ENCODE assay signal across 9 cellular contexts in genomic region chr4:792729-793108, GRCh38. TPM values are rescaled to one million over a fixed set of nuclear protein-coding genes. Genes with fewer than 3 reads are reported as not detected.
DNase-seq lines count a peak whose midpoint lies in the region; ATAC-seq and TF ChIP-seq lines count a peak whose summit lies in the region.
"Had no signal": no experiment of that assay in that cellular context is flagged by ENCODE, and none has a peak within 500 bp of the region (broad histone marks: within the 10 kb centered on the region; RNA-seq: fewer than 3 reads in every experiment).

No MANE protein-coding gene starts in this region.

- CTCF ChIA-PET in activated CD8-positive, alpha-beta memory T cell treated with anti-CD3 and anti-CD28 coated beads, Interleukin-2, amount 10 ng/mL, durations not matched to agents 7 days and 5 days (lab: Charles Lee) = interaction anchor here (1.0 to 3.1 kb wide), 3 partner anchors 8 to 50 kb away, joined by 3 to 11 read pairs (median 7); no protein-coding TSS in a partner anchor

- intact Hi-C loops in heart right ventricle (cut with DNase I) = no loop called here

- ATAC-seq in activated CD8-positive, alpha-beta memory T cell treated with anti-CD3 and anti-CD28 coated beads, Interleukin-2, amount 10 ng/mL, durations not matched to agents 7 days and 5 days = peak; percentile 20
- ATAC-seq in HG02588 (IDR thresholded peaks at IDR 0.05; ENCODE audit: unreplicated experiment) = no peak
- ATAC-seq in HG03108 (IDR thresholded peaks at IDR 0.05; ENCODE audit: unreplicated experiment) = no peak
- ATAC-seq in heart right ventricle = no peak

- DNase-seq in activated CD8-positive, alpha-beta memory T cell treated with anti-CD3 and anti-CD28 coated beads, Interleukin-2, amount 10 ng/mL, durations not matched to agents 7 days and 5 days = peak; percentile 75
- no peak for DNase-seq in activated CD8-positive, alpha-beta memory T cell treated with anti-CD3 and anti-CD28 coated beads, Interleukin-2, amount 50 U/mL, for 4 hours
- DNase-seq in T-helper 2 cell treated with Interferon-gamma antibody and Interleukin-4, amounts not matched to agents 5 μg/mL and 100 μg/mL, for 36 hours (ENCODE audit: low spot score) = no peak
- DNase-seq in effector memory CD4-positive, alpha-beta T cell = peak in 1 of 3 donors; percentile 12
- peak; percentile 20 for DNase-seq in stimulated activated naive CD4-positive, alpha-beta T cell treated with Interleukin-2 at 50 U/mL for 16 hours (lab: John Stamatoyannopoulos, UW)
- no peak for DNase-seq in heart right ventricle

- H3K27ac ChIP-seq in effector memory CD4-positive, alpha-beta T cell (ENCODE audit: insufficient read depth, low read length, poor library complexity, severe bottlenecking) = no peak overlapping the region
- H3K27ac ChIP-seq in heart right ventricle = no peak overlapping the region
- H3K27ac ChIP-seq: transverse colon had no signal

- H3K27me3 Mint-ChIP-seq in activated CD8-positive, alpha-beta memory T cell treated with anti-CD3 and anti-CD28 coated beads, Interleukin-2, amount 10 ng/mL, durations not matched to agents 7 days and 5 days = peaks cover 45% of the 10 kb centered on the region
- peaks cover 43% of the 10 kb centered on the region for H3K27me3 Mint-ChIP-seq in T-helper 2 cell treated with Interferon-gamma antibody and Interleukin-4, amounts not matched to agents 5 μg/mL and 100 μg/mL, for 36 hours (ENCODE audit: low read depth)

- no peaks in the 10 kb centered on the region for H3K9me3 Mint-ChIP-seq in activated CD8-positive, alpha-beta memory T cell treated with anti-CD3 and anti-CD28 coated beads, Interleukin-2, amount 10 ng/mL, durations not matched to agents 7 days and 5 days (ENCODE audit: low read depth)
- H3K9me3 Mint-ChIP-seq in T-helper 2 cell treated with Interferon-gamma antibody and Interleukin-4, amounts not matched to agents 5 μg/mL and 100 μg/mL, for 36 hours = no peaks in the 10 kb centered on the region

- H3K4me1 Mint-ChIP-seq in activated CD8-positive, alpha-beta memory T cell treated with anti-CD3 and anti-CD28 coated beads, Interleukin-2, amount 10 ng/mL, durations not matched to agents 7 days and 5 days = peaks cover 25% of the 10 kb centered on the region
- peaks cover 9% of the 10 kb centered on the region for H3K4me1 Mint-ChIP-seq in T-helper 2 cell treated with Interferon-gamma antibody and Interleukin-4, amounts not matched to agents 5 μg/mL and 100 μg/mL, for 36 hours (ENCODE audit: low read depth)

- peak overlapping the region; percentile 52 for H3K4me3 Mint-ChIP-seq in activated CD8-positive, alpha-beta memory T cell treated with anti-CD3 and anti-CD28 coated beads, Interleukin-2, amount 10 ng/mL, durations not matched to agents 7 days and 5 days
- H3K4me3 Mint-ChIP-seq in T-helper 2 cell treated with Interferon-gamma antibody and Interleukin-4, amounts not matched to agents 5 μg/mL and 100 μg/mL, for 36 hours = peak overlapping the region; percentile 72

- no peaks in the 10 kb centered on the region for H3K36me3 Mint-ChIP-seq in activated CD8-positive, alpha-beta memory T cell treated with anti-CD3 and anti-CD28 coated beads, Interleukin-2, amount 10 ng/mL, durations not matched to agents 7 days and 5 days
- no peaks in the 10 kb centered on the region for H3K36me3 Mint-ChIP-seq in T-helper 2 cell treated with Interferon-gamma antibody and Interleukin-4, amounts not matched to agents 5 μg/mL and 100 μg/mL, for 36 hours (ENCODE audit: low read depth)

- peak overlapping the region; percentile 54 for H3K4me3 ChIP-seq in effector memory CD4-positive, alpha-beta T cell (ENCODE audit: insufficient read depth, low read depth, low read length, poor library complexity, severe bottlenecking)
- H3K4me3 ChIP-seq in heart right ventricle = peak overlapping the region in 1 of 10 donors; percentile 24

- no peaks in the 10 kb centered on the region for H3K9me3 ChIP-seq in effector memory CD4-positive, alpha-beta T cell (ENCODE audit: control insufficient read depth, low read length)
- H3K9me3 ChIP-seq in heart right ventricle = no peaks in the 10 kb centered on the region
- H3K9me3 ChIP-seq: transverse colon had no signal

- H3K4me1 ChIP-seq in effector memory CD4-positive, alpha-beta T cell (ENCODE audit: control insufficient read depth, insufficient read depth, low read length, poor library complexity, severe bottlenecking) = peaks cover 24% of the 10 kb centered on the region
- H3K4me1 ChIP-seq in heart right ventricle = peaks cover 0 to 29% (median 14%) of the 10 kb centered on the region in 9 donors

- TF ChIP-seq CTCF in heart right ventricle (IDR thresholded peaks at IDR 0.05) = no peak

- 62 to 67% methylated on average over 15 of the region's 15 CpGs for WGBS in heart right ventricle, 2 donors

- peaks cover 18% of the 10 kb centered on the region for H3K27me3 ChIP-seq in effector memory CD4-positive, alpha-beta T cell (replicated peaks; ENCODE audit: control insufficient read depth, insufficient read depth, low read length, poor library complexity, severe bottlenecking)
- H3K27me3 ChIP-seq in heart right ventricle = peaks cover 43 to 86% (median 71%) of the 10 kb centered on the region in 7 donors

- peak overlapping the region; percentile 6 for H3K27ac Mint-ChIP-seq in activated CD8-positive, alpha-beta memory T cell treated with anti-CD3 and anti-CD28 coated beads, Interleukin-2, amount 10 ng/mL, durations not matched to agents 7 days and 5 days
- peak overlapping the region; percentile 68 for H3K27ac Mint-ChIP-seq in T-helper 2 cell treated with Interferon-gamma antibody and Interleukin-4, amounts not matched to agents 5 μg/mL and 100 μg/mL, for 36 hours

- no peaks in the 10 kb centered on the region for H3K36me3 ChIP-seq in effector memory CD4-positive, alpha-beta T cell (ENCODE audit: control insufficient read depth, insufficient read depth, low read length)
- H3K36me3 ChIP-seq in heart right ventricle = no peaks in the 10 kb centered on the region
- H3K36me3 ChIP-seq: transverse colon had no signal

RNA-seq across cellular contexts. Expression of gene CPLX1, which starts 33.2 kb away (rescaled TPM):
- 1 to 10 TPM in 1 of 2 experiments, under 1 TPM in 1; 0.14 to 1.3 TPM for total RNA-seq in activated CD8-positive, alpha-beta memory T cell treated with anti-CD3 and anti-CD28 coated beads, Interleukin-2, amount 10 ng/mL, durations not matched to agents 7 days and 5 days
- total RNA-seq in heart right ventricle = 1 to 10 TPM; 1.5 to 4.8 (median 2.2) TPM
- polyA plus RNA-seq in heart right ventricle = 10 to 100 TPM in 1 of 2 donors, 1 to 10 TPM in 1; 2.1 to 10.8 TPM

Comparison
In these comparisons a context has a peak if more than half of its experiments do, and no peak if none do; other contexts are left out.
1. DNase-seq: peak in activated CD8-positive, alpha-beta memory T cell treated with anti-CD3 and anti-CD28 coated beads, Interleukin-2, amount 10 ng/mL, durations not matched to agents 7 days and 5 days (single experiment) and stimulated activated naive CD4-positive, alpha-beta T cell treated with Interleukin-2 at 50 U/mL for 16 hours (single experiment); none in activated CD8-positive, alpha-beta memory T cell treated with anti-CD3 and anti-CD28 coated beads, Interleukin-2, amount 50 U/mL, for 4 hours (single experiment), T-helper 2 cell treated with Interferon-gamma antibody and Interleukin-4, amounts not matched to agents 5 μg/mL and 100 μg/mL, for 36 hours (single experiment) and heart right ventricle (0 of 2).